Comparison of ENCODE assay signal across 3 cellular contexts in genomic region chr12:103782399-103782798, GRCh38.
"Had no signal": no experiment of that assay in that cellular context is flagged by ENCODE, and none has a peak within 500 bp of the region (broad histone marks: within the 10 kb centered on the region; RNA-seq: fewer than 3 reads in every experiment).

No MANE protein-coding gene starts in this region.

- DNase-seq: GDM1, GF-D8 had no signal

- ATAC-seq: GM12878 had no signal

- H3K4me3 ChIP-seq: GM12878 had no signal
